In the genomic region with DNA sequence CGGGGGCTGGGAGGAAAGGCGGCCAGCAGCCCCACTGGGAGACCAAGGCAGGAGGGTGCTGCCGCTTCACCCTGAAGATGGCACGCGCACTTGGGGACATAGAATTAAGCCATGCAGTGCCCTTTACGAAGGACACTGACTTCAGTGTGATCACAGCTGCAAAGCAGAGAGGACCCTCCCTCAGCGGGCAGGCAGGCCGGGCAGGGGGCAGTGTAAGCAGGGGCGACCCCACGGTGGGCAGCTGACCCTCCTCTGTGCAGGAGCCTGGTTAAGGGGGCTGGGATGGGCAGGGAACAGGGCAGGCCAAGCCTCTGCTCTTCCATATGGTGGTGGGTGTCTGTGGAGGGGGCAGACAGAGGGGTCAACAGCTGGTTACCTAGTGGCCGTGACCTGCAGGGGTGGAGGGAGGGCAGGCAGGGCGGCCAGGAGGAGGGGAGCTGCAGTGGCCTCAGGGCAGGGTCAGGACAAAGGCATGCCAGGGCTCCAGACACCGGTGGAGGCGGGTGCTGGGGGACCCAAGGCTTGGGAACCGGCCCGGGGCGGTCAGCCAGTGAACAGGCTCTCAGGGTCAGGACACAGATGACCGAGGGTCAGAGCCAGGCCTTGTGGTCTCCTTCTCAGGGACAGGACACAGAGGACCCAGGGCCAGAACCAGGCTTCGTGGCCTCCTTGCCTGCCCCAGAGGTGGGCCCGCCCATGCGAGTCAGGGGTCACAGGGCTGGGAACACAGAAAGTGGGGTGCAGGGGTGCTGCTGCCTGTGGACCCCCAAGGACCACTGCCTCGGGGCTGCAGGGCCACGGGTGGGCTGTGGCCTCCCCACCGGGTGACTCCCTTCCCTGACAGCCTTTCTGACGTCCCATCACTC, we compare ENCODE assay signal across 22 cellular contexts.
"Had no signal": no experiment of that assay in that cellular context is flagged by ENCODE, and none has a peak within 500 bp of the region (broad histone marks: within the 10 kb centered on the region; RNA-seq: fewer than 3 reads in every experiment).

No MANE protein-coding gene starts in this region.

- H3K4me3 ChIP-seq: cardiac muscle cell, lower lobe of right lung, mucosa of descending colon, thyroid gland had no signal

- H3K36me3 ChIP-seq: cardiac muscle cell, lower lobe of right lung, pancreas, thyroid gland had no signal

- H3K4me1 ChIP-seq: foreskin keratinocyte had no signal

- H3K27ac Mint-ChIP-seq: activated CD4-positive, alpha-beta T cell treated with anti-CD3 and anti-CD28 coated beads, Interleukin-2, amount 10 ng/mL, durations not matched to agents 7 days and 5 days; activated CD8-positive, alpha-beta T cell treated with anti-CD3 and anti-CD28 coated beads, Interleukin-2, amount 10 ng/mL, durations not matched to agents 7 days and 5 days; activated naive CD8-positive, alpha-beta T cell treated with anti-CD3 and anti-CD28 coated beads, Interleukin-2, amount 50 U/mL, for 24 hours; activated T-helper 2 cell treated with anti-CD3 and anti-CD28 coated beads, Interferon-gamma antibody, Interleukin-2, Interleukin-4, amounts not matched to agents 10 μg/mL and 5 μg/mL and 100 μg/mL, durations not matched to agents 14 hours and 24 hours and 36 hours; dendritic cell treated with granulocyte-macrophage colony-stimulating factor and Interleukin-4, amounts not matched to agents 40 ng/mL and 50 ng/mL, for 4 days; stimulated activated naive CD8-positive, alpha-beta T cell treated with anti-CD3 and anti-CD28 coated beads, Interleukin-15, Interleukin-2, amounts not matched to agents 100 ng/mL and 50 ng/mL, for 24 hours had no signal

- H3K9me3 ChIP-seq: lower lobe of right lung, mucosa of descending colon, pancreas, thyroid gland had no signal

- H3K27ac ChIP-seq: cardiac muscle cell, foreskin keratinocyte, lower lobe of right lung, pancreas, thyroid gland had no signal

- FAIRE-seq: kidney, pancreas, urothelium cell line had no signal

- DNase-seq: activated CD4-positive, alpha-beta T cell treated with anti-CD3 and anti-CD28 coated beads, Interleukin-2, amount 10 ng/mL, durations not matched to agents 7 days and 5 days; activated CD8-positive, alpha-beta T cell treated with anti-CD3 and anti-CD28 coated beads, Interleukin-2, amount 10 ng/mL, durations not matched to agents 7 days and 5 days; activated naive CD4-positive, alpha-beta T cell treated with Interleukin-2 at 50 U/mL for 16 hours; activated naive CD8-positive, alpha-beta T cell treated with anti-CD3 and anti-CD28 coated beads, Interleukin-2, amount 50 U/mL, for 24 hours; activated T-cell treated with anti-CD3 and anti-CD28 coated beads, Interleukin-2, amount 50 U/mL, for 1 hour; effector CD4-positive, alpha-beta T cell; foreskin keratinocyte; kidney; lower lobe of right lung; mesendoderm; mucosa of descending colon; stimulated activated CD4-positive, alpha-beta T cell treated with anti-CD3 and anti-CD28 coated beads, Interleukin-4, amount 100 ng/mL, for 24 hours; SW 1271 had no signal

- H3K27me3 ChIP-seq: pancreas, thyroid gland had no signal

- H3K9me3 Mint-ChIP-seq: activated CD4-positive, alpha-beta T cell treated with anti-CD3 and anti-CD28 coated beads, Interleukin-2, amount 10 ng/mL, durations not matched to agents 7 days and 5 days; activated naive CD8-positive, alpha-beta T cell treated with anti-CD3 and anti-CD28 coated beads, Interleukin-2, amount 50 U/mL, for 24 hours; activated T-helper 2 cell treated with anti-CD3 and anti-CD28 coated beads, Interferon-gamma antibody, Interleukin-2, Interleukin-4, amounts not matched to agents 10 μg/mL and 5 μg/mL and 100 μg/mL, durations not matched to agents 14 hours and 24 hours and 36 hours; dendritic cell treated with granulocyte-macrophage colony-stimulating factor and Interleukin-4, amounts not matched to agents 40 ng/mL and 50 ng/mL, for 4 days; stimulated activated naive CD8-positive, alpha-beta T cell treated with anti-CD3 and anti-CD28 coated beads, Interleukin-15, Interleukin-2, amounts not matched to agents 100 ng/mL and 50 ng/mL, for 24 hours had no signal

- ATAC-seq: activated CD4-positive, CD25-positive, alpha-beta regulatory T cell treated with anti-CD3 and anti-CD28 coated beads, Interleukin-2, amount 50 U/mL, for 24 hours; activated CD8-positive, alpha-beta T cell treated with anti-CD3 and anti-CD28 coated beads, Interleukin-2, amount 10 ng/mL, durations not matched to agents 7 days and 5 days; activated naive CD8-positive, alpha-beta T cell treated with anti-CD3 and anti-CD28 coated beads, Interleukin-2, amount 50 U/mL, for 24 hours; foreskin keratinocyte; lower lobe of right lung; mucosa of descending colon; right cardiac atrium had no signal

- H3K4me3 Mint-ChIP-seq: activated CD4-positive, alpha-beta T cell treated with anti-CD3 and anti-CD28 coated beads, Interleukin-2, amount 10 ng/mL, durations not matched to agents 7 days and 5 days; activated CD8-positive, alpha-beta T cell treated with anti-CD3 and anti-CD28 coated beads, Interleukin-2, amount 10 ng/mL, durations not matched to agents 7 days and 5 days; activated naive CD8-positive, alpha-beta T cell treated with anti-CD3 and anti-CD28 coated beads, Interleukin-2, amount 50 U/mL, for 24 hours; dendritic cell treated with granulocyte-macrophage colony-stimulating factor and Interleukin-4, amounts not matched to agents 40 ng/mL and 50 ng/mL, for 4 days; stimulated activated naive CD8-positive, alpha-beta T cell treated with anti-CD3 and anti-CD28 coated beads, Interleukin-15, Interleukin-2, amounts not matched to agents 100 ng/mL and 50 ng/mL, for 24 hours had no signal
